ENCODE assay signal across 7 cellular contexts in genomic region chr1:150008699-150009098, GRCh38. TPM values are rescaled to one million over a fixed set of nuclear protein-coding genes. Genes with fewer than 3 reads are reported as not detected.
A peak's percentile ranks its signal among the peaks of the same experiment; 100 is the strongest.
DNase-seq lines count a peak whose midpoint lies in the region; ATAC-seq and TF ChIP-seq lines count a peak whose summit lies in the region.

No MANE protein-coding gene starts in this region.

- H3K79me2 ChIP-seq in KMS-11 (ENCODE audit: insufficient read depth, low read depth), result peaks cover 37% of the 10 kb centered on the region

- H3K36me3 ChIP-seq in KMS-11 (ENCODE audit: insufficient read depth) (no peaks in the 10 kb centered on the region), skeletal muscle tissue (ENCODE audit: control insufficient read depth in 3 of 3, insufficient read depth in 3 of 3, low read length in 3 of 3) (peaks cover 0 to 2% (median 0%) of the 10 kb centered on the region in 3 donors), mucosa of descending colon (ENCODE audit: low read depth) (no peaks in the 10 kb centered on the region)

- no peak overlapping the region for H3K27ac ChIP-seq in KMS-11
- peak overlapping the region; percentile 100 for H3K27ac ChIP-seq in skeletal muscle tissue (ENCODE audit: low read depth, low read length)

- H2AFZ ChIP-seq in KMS-11 (ENCODE audit: low read depth), result no peak overlapping the region

- H4K20me1 ChIP-seq in KMS-11 (ENCODE audit: insufficient read depth), result 0 out of 2 replicates have a peak, but pooled peaks cover 4% of the 10 kb centered on the region

- no peak overlapping the region for H3K4me3 ChIP-seq in KMS-11 (IDR thresholded peaks at IDR 0.05; ENCODE audit: insufficient read depth, low read depth, low read length)
- H3K4me3 ChIP-seq in fibroblast of pulmonary artery (replicated peaks; ENCODE audit: low read depth, low read length), result peak overlapping the region; percentile 79
- peak overlapping the region; percentile 94 to 96 (median 95) for H3K4me3 ChIP-seq in skeletal muscle tissue (ENCODE audit: low read length in 3 of 3)
- no peak overlapping the region for H3K4me3 ChIP-seq in mucosa of descending colon

- intact Hi-C loops in mucosa of descending colon (cut with DNase I, micrococcal nuclease), result no loop called here

- H3K4me1 ChIP-seq in KMS-11 (ENCODE audit: low read depth, poor library complexity, severe bottlenecking) (peaks cover 26% of the 10 kb centered on the region), skeletal muscle tissue (ENCODE audit: control insufficient read depth in 3 of 3, insufficient read depth in 3 of 3, low read length in 3 of 3) (peaks cover 7 to 32% (median 26%) of the 10 kb centered on the region in 3 donors), mucosa of descending colon (ENCODE audit: low read depth) (peaks cover 29% of the 10 kb centered on the region)

- H3K9me3 ChIP-seq in skeletal muscle tissue (ENCODE audit: control insufficient read depth in 3 of 3, low read length in 3 of 3) (no peaks in the 10 kb centered on the region), mucosa of descending colon (no peaks in the 10 kb centered on the region)

- H3K9ac ChIP-seq in KMS-11 (no peak overlapping the region), skeletal muscle tissue (ENCODE audit: low read depth in 1 of 3, low read length in 3 of 3) (peak overlapping the region; percentile 93 to 99 (median 98))

- H3K4me2 ChIP-seq in KMS-11, result peak overlapping the region; percentile 62; the same call in 1 of the 2 replicates

- H3K27me3 ChIP-seq in KMS-11 (ENCODE audit: insufficient read depth, low read depth), result no peaks in the 10 kb centered on the region
- no peaks in the 10 kb centered on the region for H3K27me3 ChIP-seq in skeletal muscle tissue (ENCODE audit: control insufficient read depth in 3 of 3, insufficient read depth in 3 of 3, low read length in 3 of 3)

- DNase-seq in SHP77 treated with DMSO at 0.1 percent for 48 hours (lab: John Stamatoyannopoulos, UW), result peak; percentile 62
- DNase-seq in fibroblast of pulmonary artery (ENCODE audit: low read depth), result no peak
- no peak for DNase-seq in effector CD8-positive, alpha-beta T cell (lab: John Stamatoyannopoulos, UW)
- no peak for DNase-seq in mucosa of descending colon
- no peak for DNase-seq in NCI-H446 (lab: John Stamatoyannopoulos, UW)

- no peak for TF ChIP-seq CTCF in KMS-11 (conservative IDR thresholded peaks at IDR 0.05; ENCODE audit: low read depth, low read length)
- no peak for TF ChIP-seq CTCF in fibroblast of pulmonary artery (IDR thresholded peaks at IDR 0.05; ENCODE audit: low read length, missing control alignments)
- no peak for TF ChIP-seq CTCF in mucosa of descending colon (IDR thresholded peaks at IDR 0.05)

- no peak for ATAC-seq in mucosa of descending colon

RNA-seq across cellular contexts. Expression of gene OTUD7B, which starts 1.8 kb away (rescaled TPM):
- total RNA-seq in skeletal muscle tissue (15.7 TPM), mucosa of descending colon (10 to 100 TPM; 39.2 to 52.7 (median 49.3) TPM)

RNA-seq across cellular contexts. Expression of gene VPS45, which starts 58.9 kb away (rescaled TPM):
- total RNA-seq in skeletal muscle tissue (41.2 TPM), mucosa of descending colon (10 to 100 TPM; 28.3 to 43.4 (median 33.6) TPM)

Comparison
In these comparisons a context has a peak if more than half of its experiments do, and no peak if none do; other contexts are left out.
1. H3K4me3 ChIP-seq: peak in fibroblast of pulmonary artery (single experiment) and skeletal muscle tissue (3 of 3); none in KMS-11 (single experiment) and mucosa of descending colon (single experiment).